19 cellular contexts compared by ENCODE assay signal in genomic region chr12:31710021-31710818, GRCh38. TPM values are rescaled to one million over a fixed set of nuclear protein-coding genes. Genes with fewer than 3 reads are reported as not detected.
DNase-seq lines count a peak whose midpoint lies in the region; ATAC-seq and TF ChIP-seq lines count a peak whose summit lies in the region.
"Had no signal": no experiment of that assay in that cellular context is flagged by ENCODE, and none has a peak within 500 bp of the region (broad histone marks: within the 10 kb centered on the region; RNA-seq: fewer than 3 reads in every experiment).

No MANE protein-coding gene starts in this region.

- no peak overlapping the region for H3K27ac ChIP-seq in colonic mucosa
- H3K27ac ChIP-seq: SJCRH30 had no signal

- TF ChIP-seq CTCF in colonic mucosa (IDR thresholded peaks at IDR 0.05): no peak

- no peaks in the 10 kb centered on the region for H3K9me3 ChIP-seq in colonic mucosa
- H3K9me3 ChIP-seq: BE2C, SJCRH30 had no signal

- CTCF ChIA-PET in T-cell (lab: Charles Lee): interaction anchor here (0.6 kb wide), 2 partner anchors 343 to 472 kb away, joined by 4 to 5 read pairs; no protein-coding TSS in a partner anchor

- no peaks in the 10 kb centered on the region for H3K27me3 Mint-ChIP-seq in activated naive CD8-positive, alpha-beta T cell
- H3K27me3 Mint-ChIP-seq in activated naive CD8-positive, alpha-beta T cell treated with anti-CD3 and anti-CD28 coated beads for 36 hours: no peaks in the 10 kb centered on the region
- no peaks in the 10 kb centered on the region for H3K27me3 Mint-ChIP-seq in T-cell
- no peaks in the 10 kb centered on the region for H3K27me3 Mint-ChIP-seq in stimulated activated memory B cell treated with anti-CD40 and anti-IgM and Interleukin-4, amounts not matched to agents 10 μg/mL and 1 μg/mL and 100 μg/mL, for 72 hours

- intact Hi-C loops in colonic mucosa (cut with DNase I): no loop called here

- no peaks in the 10 kb centered on the region for H3K4me1 ChIP-seq in colonic mucosa
- H3K4me1 ChIP-seq: BE2C, SJCRH30 had no signal

- H3K36me3 ChIP-seq in colonic mucosa: no peaks in the 10 kb centered on the region
- H3K36me3 ChIP-seq: BE2C, SJCRH30 had no signal

- H3K4me3 Mint-ChIP-seq in activated naive CD8-positive, alpha-beta T cell: no peak overlapping the region
- no peak overlapping the region for H3K4me3 Mint-ChIP-seq in activated naive CD8-positive, alpha-beta T cell treated with anti-CD3 and anti-CD28 coated beads for 36 hours
- H3K4me3 Mint-ChIP-seq in T-cell: no peak overlapping the region
- H3K4me3 Mint-ChIP-seq in stimulated activated memory B cell treated with anti-CD40 and anti-IgM and Interleukin-4, amounts not matched to agents 10 μg/mL and 1 μg/mL and 100 μg/mL, for 72 hours: no peak overlapping the region
- H3K4me3 Mint-ChIP-seq in stimulated activated effector memory CD8-positive, alpha-beta T cell treated with anti-CD3 and anti-CD28 coated beads, Interleukin-12 subunit alpha, Interleukin-12 subunit beta, amount 100 ng/mL, for 72 hours: no peak overlapping the region

- H3K4me3 ChIP-seq in colonic mucosa: no peak overlapping the region
- H3K4me3 ChIP-seq: SJCRH30 had no signal

- H3K9me3 Mint-ChIP-seq in activated naive CD8-positive, alpha-beta T cell (ENCODE audit: low read depth): peaks cover 12% of the 10 kb centered on the region
- peaks cover 21% of the 10 kb centered on the region for H3K9me3 Mint-ChIP-seq in activated naive CD8-positive, alpha-beta T cell treated with anti-CD3 and anti-CD28 coated beads for 36 hours
- H3K9me3 Mint-ChIP-seq in T-cell: peaks cover 8 to 27% (median 17%) of the 10 kb centered on the region in 3 donors
- H3K9me3 Mint-ChIP-seq in stimulated activated memory B cell treated with anti-CD40 and anti-IgM and Interleukin-4, amounts not matched to agents 10 μg/mL and 1 μg/mL and 100 μg/mL, for 72 hours: peaks cover 16% of the 10 kb centered on the region
- H3K9me3 Mint-ChIP-seq in stimulated activated effector memory CD8-positive, alpha-beta T cell treated with anti-CD3 and anti-CD28 coated beads, Interleukin-12 subunit alpha, Interleukin-12 subunit beta, amount 100 ng/mL, for 72 hours: peaks cover 12% of the 10 kb centered on the region

- no peak overlapping the region for H3K9ac ChIP-seq in colonic mucosa (ENCODE audit: low read depth in 2 of 2, low read length in 2 of 2)

- peaks cover 39% of the 10 kb centered on the region for H3K36me3 Mint-ChIP-seq in activated naive CD8-positive, alpha-beta T cell
- H3K36me3 Mint-ChIP-seq in activated naive CD8-positive, alpha-beta T cell treated with anti-CD3 and anti-CD28 coated beads for 36 hours: peaks cover 39% of the 10 kb centered on the region
- H3K36me3 Mint-ChIP-seq in T-cell: peaks cover 45% of the 10 kb centered on the region
- H3K36me3 Mint-ChIP-seq in stimulated activated memory B cell treated with anti-CD40 and anti-IgM and Interleukin-4, amounts not matched to agents 10 μg/mL and 1 μg/mL and 100 μg/mL, for 72 hours: peaks cover 52% of the 10 kb centered on the region
- no peaks in the 10 kb centered on the region for H3K36me3 Mint-ChIP-seq in stimulated activated effector memory CD8-positive, alpha-beta T cell treated with anti-CD3 and anti-CD28 coated beads, Interleukin-12 subunit alpha, Interleukin-12 subunit beta, amount 100 ng/mL, for 72 hours

- no peak for DNase-seq in activated naive CD8-positive, alpha-beta T cell treated with anti-CD3 and anti-CD28 coated beads for 36 hours
- DNase-seq in T-cell (no peak), foreskin melanocyte (peak; percentile 64), colonic mucosa (no peak)
- no peak for DNase-seq in stimulated activated effector memory CD8-positive, alpha-beta T cell treated with anti-CD3 and anti-CD28 coated beads, Interleukin-12 subunit alpha, Interleukin-12 subunit beta, amount 100 ng/mL, for 72 hours (ENCODE audit: low spot score in 2 of 2)
- DNase-seq: BE2C, COR-L47, DMS79, KG1, NCI-H1105, NCI-H146, NCI-H2029, NCI-H345, NCI-H524 treated with DMSO at 0.1 percent for 48 hours, OCI-M1, SJCRH30 had no signal

- POLR2A ChIA-PET in T-cell (lab: Charles Lee): no interaction called here

- H3K27ac Mint-ChIP-seq in activated naive CD8-positive, alpha-beta T cell: peak overlapping the region; percentile 54
- H3K27ac Mint-ChIP-seq in activated naive CD8-positive, alpha-beta T cell treated with anti-CD3 and anti-CD28 coated beads for 36 hours: no peak overlapping the region
- peak overlapping the region; percentile 16 to 53 for H3K27ac Mint-ChIP-seq in T-cell
- peak overlapping the region; percentile 71 for H3K27ac Mint-ChIP-seq in stimulated activated memory B cell treated with anti-CD40 and anti-IgM and Interleukin-4, amounts not matched to agents 10 μg/mL and 1 μg/mL and 100 μg/mL, for 72 hours
- H3K27ac Mint-ChIP-seq in stimulated activated effector memory CD8-positive, alpha-beta T cell treated with anti-CD3 and anti-CD28 coated beads, Interleukin-12 subunit alpha, Interleukin-12 subunit beta, amount 100 ng/mL, for 72 hours: no peak overlapping the region

- H3K27me3 ChIP-seq in colonic mucosa: no peaks in the 10 kb centered on the region
- H3K27me3 ChIP-seq: BE2C, SJCRH30 had no signal

- H3K4me1 Mint-ChIP-seq in activated naive CD8-positive, alpha-beta T cell (ENCODE audit: low read depth): peaks cover 18% of the 10 kb centered on the region
- H3K4me1 Mint-ChIP-seq in activated naive CD8-positive, alpha-beta T cell treated with anti-CD3 and anti-CD28 coated beads for 36 hours: peaks cover 9% of the 10 kb centered on the region
- peaks cover 15 to 17% (median 17%) of the 10 kb centered on the region in 3 donors for H3K4me1 Mint-ChIP-seq in T-cell
- H3K4me1 Mint-ChIP-seq in stimulated activated memory B cell treated with anti-CD40 and anti-IgM and Interleukin-4, amounts not matched to agents 10 μg/mL and 1 μg/mL and 100 μg/mL, for 72 hours: peaks cover 32% of the 10 kb centered on the region
- H3K4me1 Mint-ChIP-seq in stimulated activated effector memory CD8-positive, alpha-beta T cell treated with anti-CD3 and anti-CD28 coated beads, Interleukin-12 subunit alpha, Interleukin-12 subunit beta, amount 100 ng/mL, for 72 hours: no peaks in the 10 kb centered on the region

- no peak for ATAC-seq in T-cell (replicated peaks in 1 of 4)
- no peak for ATAC-seq in stimulated activated memory B cell treated with anti-CD40 and anti-IgM and Interleukin-4, amounts not matched to agents 10 μg/mL and 1 μg/mL and 100 μg/mL, for 72 hours
- no peak for ATAC-seq in stimulated activated effector memory CD8-positive, alpha-beta T cell treated with anti-CD3 and anti-CD28 coated beads, Interleukin-12 subunit alpha, Interleukin-12 subunit beta, amount 100 ng/mL, for 72 hours
- no peak for ATAC-seq in activated CD4-positive, CD25-positive, alpha-beta regulatory T cell treated with anti-CD3 and anti-CD28 coated beads, Interleukin-2, amount 50 U/mL, for 24 hours

RNA-seq across cellular contexts. Expression of gene AMN1, which starts 18.6 kb away (rescaled TPM):
- 1 to 10 TPM; 2.7 to 3.7 TPM for total RNA-seq in activated naive CD8-positive, alpha-beta T cell treated with anti-CD3 and anti-CD28 coated beads for 36 hours
- total RNA-seq in T-cell: 10 to 100 TPM in 4 of 5 donors, 1 to 10 TPM in 1; 8.4 to 13.6 (median 12.2) TPM
- 1 to 10 TPM; 4.4 to 4.8 TPM for total RNA-seq in colonic mucosa

RNA-seq across cellular contexts. Expression of gene ETFBKMT, which starts 50.7 kb away (rescaled TPM):
- total RNA-seq in activated naive CD8-positive, alpha-beta T cell treated with anti-CD3 and anti-CD28 coated beads for 36 hours: under 1 TPM; 0.64 to 0.99 TPM
- total RNA-seq in T-cell (1 to 10 TPM in 4 of 5 donors, under 1 TPM in 1; 0.48 to 2.1 (median 1.6) TPM), colonic mucosa (1 to 10 TPM; 3.7 to 5.2 TPM)

Comparison
In these comparisons a context has a peak if more than half of its experiments do, and no peak if none do; other contexts are left out.
1. H3K27ac Mint-ChIP-seq: peak in activated naive CD8-positive, alpha-beta T cell (single experiment), T-cell (2 of 2) and stimulated activated memory B cell treated with anti-CD40 and anti-IgM and Interleukin-4, amounts not matched to agents 10 μg/mL and 1 μg/mL and 100 μg/mL, for 72 hours (single experiment); none in activated naive CD8-positive, alpha-beta T cell treated with anti-CD3 and anti-CD28 coated beads for 36 hours (single experiment) and stimulated activated effector memory CD8-positive, alpha-beta T cell treated with anti-CD3 and anti-CD28 coated beads, Interleukin-12 subunit alpha, Interleukin-12 subunit beta, amount 100 ng/mL, for 72 hours (single experiment).